In the genomic region with DNA sequence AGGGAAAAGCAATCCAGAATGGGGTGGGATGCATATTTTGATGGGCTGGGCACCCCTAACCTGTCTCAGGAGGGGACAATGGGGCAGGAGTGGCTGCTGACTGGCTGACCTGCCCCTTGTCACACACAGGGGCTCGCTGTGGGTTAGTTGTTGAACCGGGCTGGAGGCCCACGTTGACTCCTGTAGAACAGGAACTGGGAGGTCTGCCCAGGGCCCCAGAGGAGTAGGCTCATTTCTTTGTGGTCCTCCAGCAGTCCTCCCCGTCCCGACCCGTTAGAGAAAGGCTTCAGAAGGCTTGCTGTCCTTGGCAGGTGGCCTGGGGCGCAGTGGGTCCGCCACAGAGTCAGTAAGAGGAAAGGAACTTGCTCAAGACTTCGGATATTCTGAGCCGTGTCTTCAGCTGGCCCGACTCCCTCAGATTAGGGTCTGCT, we compare ENCODE assay signal across 20 cellular contexts.
DNase-seq lines count a peak whose midpoint lies in the region; ATAC-seq and TF ChIP-seq lines count a peak whose summit lies in the region.
"Had no signal": no experiment of that assay in that cellular context is flagged by ENCODE, and none has a peak within 500 bp of the region (broad histone marks: within the 10 kb centered on the region; RNA-seq: fewer than 3 reads in every experiment).

No MANE protein-coding gene starts in this region.

- TF ChIP-seq POLR2A in heart left ventricle (IDR thresholded peaks at IDR 0.05), result no peak
- TF ChIP-seq POLR2A in testis (IDR thresholded peaks at IDR 0.05), result no peak

- peaks cover 28 to 62% of the 10 kb centered on the region in 2 donors for H3K4me1 ChIP-seq in ascending aorta
- peaks cover 14 to 100% (median 85%) of the 10 kb centered on the region in 12 donors for H3K4me1 ChIP-seq in heart left ventricle
- peaks cover 39% of the 10 kb centered on the region for H3K4me1 ChIP-seq in testis

- H3K27ac ChIP-seq in ascending aorta (peak overlapping the region; percentile 71 to 91), heart left ventricle (peak overlapping the region; percentile 61 to 84 (median 74)), testis (peak overlapping the region in 1 of 2 donors; percentile 65)
- H3K27ac ChIP-seq: body of pancreas, KMS-11 had no signal

- H3K27ac Mint-ChIP-seq in osteocyte (ENCODE audit: unreplicated experiment), result peak overlapping the region; percentile 89
- H3K27ac Mint-ChIP-seq: activated T-cell treated with anti-CD3 and anti-CD28 coated beads, Interleukin-2, amount 50 U/mL, for 24 hours; CD4-positive, alpha-beta memory T cell had no signal

- peak; percentile 33 to 67 (median 46) for ATAC-seq in heart left ventricle
- no peak for ATAC-seq in HG03565 (IDR thresholded peaks at IDR 0.05; ENCODE audit: unreplicated experiment)
- ATAC-seq: body of pancreas had no signal

- intact Hi-C loops in ascending aorta (cut with DNase I) (no loop called here), heart left ventricle (cut with DNase I) (loop anchor here in 2 of 10 donors (5.0 kb wide), 2 partner anchors 35 to 70 kb away; partner anchors contain the start of genes COL4A1 (in 1 of the 2) and COL4A2 (in 1 of the 2)), testis (cut with DNase I; ENCODE audit: low total_unique reads) (no loop called here)

- no peak overlapping the region for H3K4me3 Mint-ChIP-seq in osteocyte (ENCODE audit: unreplicated experiment)
- H3K4me3 Mint-ChIP-seq: activated T-cell treated with anti-CD3 and anti-CD28 coated beads, Interleukin-2, amount 50 U/mL, for 24 hours; CD4-positive, alpha-beta memory T cell had no signal

- H3K27me3 ChIP-seq in ascending aorta, result no peaks in the 10 kb centered on the region
- no peaks in the 10 kb centered on the region for H3K27me3 ChIP-seq in heart left ventricle
- no peaks in the 10 kb centered on the region for H3K27me3 ChIP-seq in testis
- H3K27me3 ChIP-seq: body of pancreas had no signal

- no peaks in the 10 kb centered on the region for H3K9me3 Mint-ChIP-seq in osteocyte (ENCODE audit: unreplicated experiment)
- H3K9me3 Mint-ChIP-seq: activated T-cell treated with anti-CD3 and anti-CD28 coated beads, Interleukin-2, amount 50 U/mL, for 24 hours; CD4-positive, alpha-beta memory T cell had no signal

- TF ChIP-seq CTCF in ascending aorta (IDR thresholded peaks at IDR 0.05) (no peak), heart left ventricle (IDR thresholded peaks at IDR 0.05) (no peak), osteocyte (IDR thresholded peaks at IDR 0.05) (no peak), testis (IDR thresholded peaks at IDR 0.05) (no peak), foreskin fibroblast (IDR thresholded peaks at IDR 0.05; ENCODE audit: low read depth, low read length) (no peak)

- peaks cover 7 to 9% of the 10 kb centered on the region in 2 donors for H3K36me3 ChIP-seq in ascending aorta
- peaks cover 0 to 19% (median 0%) of the 10 kb centered on the region in 9 donors for H3K36me3 ChIP-seq in heart left ventricle
- H3K36me3 ChIP-seq in testis (ENCODE audit: low read depth, missing control alignments), result no peaks in the 10 kb centered on the region

- no peaks in the 10 kb centered on the region for H3K9me3 ChIP-seq in ascending aorta
- no peaks in the 10 kb centered on the region for H3K9me3 ChIP-seq in heart left ventricle
- no peaks in the 10 kb centered on the region for H3K9me3 ChIP-seq in testis
- H3K9me3 ChIP-seq: body of pancreas had no signal

- DNase-seq in ascending aorta (ENCODE audit: low spot score in 2 of 2) (peak in 1 of 2 donors; percentile 80), heart left ventricle (peak; percentile 68 to 84 (median 79)), osteocyte (ENCODE audit: extremely low spot score, unreplicated experiment) (no peak), testis (peak; percentile 58), NCI-H345 (lab: John Stamatoyannopoulos, UW) (no peak), foreskin fibroblast (no peak), NCI-H2029 (lab: John Stamatoyannopoulos, UW) (no peak)
- DNase-seq: activated CD4-positive, alpha-beta T cell treated with anti-CD3 and anti-CD28 coated beads, Interleukin-2, amount 50 U/mL, for 1 hour; activated naive CD4-positive, alpha-beta T cell treated with anti-CD3 and anti-CD28 coated beads, Interleukin-2, amount 50 U/mL, for 16 hours; activated T-cell treated with anti-CD3 and anti-CD28 coated beads, Interleukin-2, amount 50 U/mL, for 24 hours; body of pancreas; CD4-positive, alpha-beta memory T cell; dermis blood vessel endothelial cell; DMS79; mesenchymal stem cell; NCI-H2081; NK-92 treated with Interleukin-12 subunit alpha and Interleukin-12 subunit beta, amount 100 ng/mL, for 24 hours; RPMI8226 had no signal

- H3K4me1 Mint-ChIP-seq in osteocyte (ENCODE audit: unreplicated experiment), result peaks cover 51% of the 10 kb centered on the region
- H3K4me1 Mint-ChIP-seq: CD4-positive, alpha-beta memory T cell had no signal

- peaks cover 46% of the 10 kb centered on the region for H3K36me3 Mint-ChIP-seq in osteocyte (ENCODE audit: unreplicated experiment)
- H3K36me3 Mint-ChIP-seq: CD4-positive, alpha-beta memory T cell had no signal

- H3K27me3 Mint-ChIP-seq in osteocyte (ENCODE audit: unreplicated experiment), result no peaks in the 10 kb centered on the region

- 18 to 40% (median 27%) methylated on average over 2 to 11 of the region's 11 CpGs for WGBS in heart left ventricle, 4 donors
- 44 to 52% methylated on average over 8 to 11 of the region's 11 CpGs for WGBS in testis, 2 donors

- peak overlapping the region in 1 of 2 donors; percentile 4 for H3K4me3 ChIP-seq in ascending aorta
- H3K4me3 ChIP-seq in heart left ventricle, result no peak overlapping the region
- H3K4me3 ChIP-seq in testis, result no peak overlapping the region
- H3K4me3 ChIP-seq in foreskin fibroblast (ENCODE audit: low read depth in 1 of 2, low read length in 2 of 2), result no peak overlapping the region
- H3K4me3 ChIP-seq: body of pancreas had no signal

Comparison
In these comparisons a context has a peak if more than half of its experiments do, and no peak if none do; other contexts are left out.
1. DNase-seq: peak in heart left ventricle (5 of 5) and testis (single experiment); none in osteocyte (single experiment), NCI-H345 (single experiment), foreskin fibroblast (0 of 2) and NCI-H2029 (single experiment).